ENCODE assay signal across 25 cellular contexts in genomic region chr14:53468876-53469275, GRCh38.
"Had no signal": no experiment of that assay in that cellular context is flagged by ENCODE, and none has a peak within 500 bp of the region (broad histone marks: within the 10 kb centered on the region; RNA-seq: fewer than 3 reads in every experiment).

No MANE protein-coding gene starts in this region.

- H3K27ac ChIP-seq: coronary artery, dorsolateral prefrontal cortex, esophagus muscularis mucosa, gastrocnemius medialis, left lung, lower lobe of right lung had no signal

- H3K4me1 ChIP-seq: left lung, lower lobe of right lung had no signal

- FAIRE-seq: colon, endometrium, islet of Langerhans, keratinocyte had no signal

- H3K4me3 Mint-ChIP-seq: effector memory CD8-positive, alpha-beta T cell; endodermal cell; naive thymus-derived CD4-positive, alpha-beta T cell; natural killer cell had no signal

- H3K27me3 ChIP-seq: dorsolateral prefrontal cortex, esophagus muscularis mucosa, gastrocnemius medialis, heart right ventricle, left lung had no signal

- ATAC-seq: effector memory CD8-positive, alpha-beta T cell; gastrocnemius medialis; left cardiac atrium; left ventricle myocardium superior; lower lobe of right lung; naive thymus-derived CD4-positive, alpha-beta T cell; natural killer cell had no signal

- H3K36me3 Mint-ChIP-seq: naive thymus-derived CD4-positive, alpha-beta T cell; natural killer cell had no signal

- H3K36me3 ChIP-seq: esophagus muscularis mucosa, gastrocnemius medialis, heart right ventricle, left lung, lower lobe of right lung had no signal

- H3K27me3 Mint-ChIP-seq: effector memory CD8-positive, alpha-beta T cell; naive thymus-derived CD4-positive, alpha-beta T cell had no signal

- DNase-seq: dermis blood vessel endothelial cell; dorsolateral prefrontal cortex; effector CD4-positive, alpha-beta T cell; effector memory CD8-positive, alpha-beta T cell; endodermal cell; foreskin melanocyte; gastrocnemius medialis; glutamatergic neuron; head of caudate nucleus; heart right ventricle; hippocampal formation; left cardiac atrium; left lung; left ventricle myocardium superior; lower lobe of right lung; mesenchymal stem cell; midbrain; naive thymus-derived CD4-positive, alpha-beta T cell; natural killer cell had no signal

- H3K4me3 ChIP-seq: coronary artery, dorsolateral prefrontal cortex, esophagus muscularis mucosa, gastrocnemius medialis, heart right ventricle, left lung, lower lobe of right lung had no signal

- H3K27ac Mint-ChIP-seq: effector memory CD8-positive, alpha-beta T cell; endodermal cell; naive thymus-derived CD4-positive, alpha-beta T cell; natural killer cell had no signal

- H3K4me1 Mint-ChIP-seq: naive thymus-derived CD4-positive, alpha-beta T cell; natural killer cell had no signal
